21 cellular contexts compared by ENCODE assay signal in the genomic region with DNA sequence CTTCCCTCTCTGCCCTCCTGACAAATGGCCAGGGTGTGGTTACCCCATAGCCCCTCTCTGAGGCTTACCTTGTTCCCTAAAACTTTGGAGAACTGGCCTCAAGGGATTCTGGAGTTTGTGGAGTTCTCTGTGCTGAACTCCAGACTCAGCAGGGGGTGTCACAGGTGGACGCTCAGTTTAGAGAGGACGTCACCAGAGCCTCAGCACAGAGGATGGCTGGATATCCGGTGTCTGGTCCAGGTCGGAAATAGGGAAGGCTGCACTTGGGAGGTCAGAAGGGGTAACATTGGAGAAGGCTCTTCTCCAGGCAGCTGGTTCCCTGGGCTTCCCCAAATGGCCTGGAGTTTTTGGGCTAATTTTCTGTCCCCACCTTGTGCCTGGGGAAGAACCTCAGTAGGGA.
"Had no signal": no experiment of that assay in that cellular context is flagged by ENCODE, and none has a peak within 500 bp of the region (broad histone marks: within the 10 kb centered on the region; RNA-seq: fewer than 3 reads in every experiment).

No MANE protein-coding gene starts in this region.

- H3K27ac Mint-ChIP-seq: activated CD4-positive, alpha-beta memory T cell treated with anti-CD3 and anti-CD28 coated beads, Interleukin-2, amount 10 ng/mL, durations not matched to agents 7 days and 5 days; activated CD4-positive, alpha-beta T cell treated with anti-CD3 and anti-CD28 coated beads for 36 hours; activated naive CD8-positive, alpha-beta T cell treated with anti-CD3 and anti-CD28 coated beads, Interleukin-2, amount 10 ng/mL, durations not matched to agents 7 days and 5 days; activated T-cell treated with anti-CD3 and anti-CD28 coated beads, Interleukin-2, amount 50 U/mL, for 24 hours; activated T-helper 2 cell treated with anti-CD3 and anti-CD28 coated beads, Interferon-gamma antibody, Interleukin-2, Interleukin-4, amounts not matched to agents 10 μg/mL and 5 μg/mL and 100 μg/mL, durations not matched to agents 14 hours and 24 hours and 36 hours; effector memory CD8-positive, alpha-beta T cell; WTC11 had no signal

- FAIRE-seq: kidney, small intestine, TTC549 had no signal

- H3K36me3 Mint-ChIP-seq: activated naive CD8-positive, alpha-beta T cell treated with anti-CD3 and anti-CD28 coated beads, Interleukin-2, amount 10 ng/mL, durations not matched to agents 7 days and 5 days had no signal

- ATAC-seq: activated CD4-positive, alpha-beta T cell treated with anti-CD3 and anti-CD28 coated beads for 36 hours; effector memory CD8-positive, alpha-beta T cell; naive thymus-derived CD8-positive, alpha-beta T cell; WTC11 had no signal

- H3K4me3 ChIP-seq: cardiac muscle cell, mucosa of descending colon, thoracic aorta, upper lobe of right lung had no signal

- H3K4me1 Mint-ChIP-seq: activated CD4-positive, alpha-beta memory T cell treated with anti-CD3 and anti-CD28 coated beads, Interleukin-2, amount 10 ng/mL, durations not matched to agents 7 days and 5 days; activated CD4-positive, alpha-beta T cell treated with anti-CD3 and anti-CD28 coated beads for 36 hours; activated naive CD8-positive, alpha-beta T cell treated with anti-CD3 and anti-CD28 coated beads, Interleukin-2, amount 10 ng/mL, durations not matched to agents 7 days and 5 days had no signal

- H3K36me3 ChIP-seq: cardiac muscle cell, thoracic aorta, upper lobe of right lung had no signal

- H3K9me3 Mint-ChIP-seq: activated CD4-positive, alpha-beta memory T cell treated with anti-CD3 and anti-CD28 coated beads, Interleukin-2, amount 10 ng/mL, durations not matched to agents 7 days and 5 days had no signal

- H3K4me3 Mint-ChIP-seq: activated CD4-positive, alpha-beta memory T cell treated with anti-CD3 and anti-CD28 coated beads, Interleukin-2, amount 10 ng/mL, durations not matched to agents 7 days and 5 days; activated CD4-positive, alpha-beta T cell treated with anti-CD3 and anti-CD28 coated beads for 36 hours; activated naive CD8-positive, alpha-beta T cell treated with anti-CD3 and anti-CD28 coated beads, Interleukin-2, amount 10 ng/mL, durations not matched to agents 7 days and 5 days; activated T-cell treated with anti-CD3 and anti-CD28 coated beads, Interleukin-2, amount 50 U/mL, for 24 hours; effector memory CD8-positive, alpha-beta T cell; naive thymus-derived CD8-positive, alpha-beta T cell; WTC11 had no signal

- H3K27me3 ChIP-seq: cardiac muscle cell, upper lobe of right lung had no signal

- H3K27ac ChIP-seq: cardiac muscle cell, thoracic aorta, upper lobe of right lung had no signal

- H3K9me3 ChIP-seq: mucosa of descending colon, thoracic aorta, upper lobe of right lung had no signal

- H3K27me3 Mint-ChIP-seq: activated naive CD8-positive, alpha-beta T cell treated with anti-CD3 and anti-CD28 coated beads, Interleukin-2, amount 10 ng/mL, durations not matched to agents 7 days and 5 days had no signal

- DNase-seq: activated CD4-positive, alpha-beta memory T cell treated with anti-CD3 and anti-CD28 coated beads, Interleukin-2, amount 10 ng/mL, durations not matched to agents 7 days and 5 days; activated CD4-positive, alpha-beta T cell treated with anti-CD3 and anti-CD28 coated beads for 36 hours; activated naive CD4-positive, alpha-beta T cell treated with Interleukin-2 at 50 U/mL for 16 hours; activated naive CD8-positive, alpha-beta T cell treated with anti-CD3 and anti-CD28 coated beads, Interleukin-2, amount 10 ng/mL, durations not matched to agents 7 days and 5 days; activated T-cell treated with anti-CD3 and anti-CD28 coated beads, Interleukin-2, amount 50 U/mL, for 24 hours; amygdala; dermis blood vessel endothelial cell; effector memory CD8-positive, alpha-beta T cell; glutamatergic neuron; kidney; naive thymus-derived CD8-positive, alpha-beta T cell; stimulated activated CD4-positive, alpha-beta T cell treated with anti-CD3 and anti-CD28 coated beads, Interleukin-15, amount 100 ng/mL, for 24 hours; stimulated activated CD4-positive, alpha-beta T cell treated with anti-CD3 and anti-CD28 coated beads, Interleukin-2, amount 100 ng/mL, for 48 hours; upper lobe of right lung had no signal
